Comparison of ENCODE assay signal across 27 cellular contexts in the genomic region with DNA sequence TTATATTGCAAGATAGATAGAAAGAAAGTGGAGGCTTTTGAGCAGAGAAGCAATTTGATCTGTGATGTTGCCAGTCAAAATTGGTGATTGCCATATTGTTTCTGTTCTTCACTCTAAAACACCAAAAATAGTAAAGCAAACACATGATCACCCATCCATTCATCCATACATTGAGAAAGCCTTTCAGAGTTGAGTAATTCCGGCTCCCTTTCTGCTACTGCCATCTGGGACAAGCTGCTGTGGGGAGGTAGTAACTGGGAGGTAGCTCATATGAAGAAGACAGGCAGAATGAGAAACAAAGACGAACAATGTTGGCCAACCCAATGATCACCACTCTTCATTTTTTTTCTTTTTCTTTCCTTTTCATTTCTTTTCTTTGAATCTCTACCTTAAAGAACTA. TPM values are rescaled to one million over a fixed set of nuclear protein-coding genes. Genes with fewer than 3 reads are reported as not detected.
DNase-seq lines count a peak whose midpoint lies in the region; ATAC-seq, FAIRE-seq and TF ChIP-seq lines count a peak whose summit lies in the region.
"Had no signal": no experiment of that assay in that cellular context is flagged by ENCODE, and none has a peak within 500 bp of the region (broad histone marks: within the 10 kb centered on the region; RNA-seq: fewer than 3 reads in every experiment).

No MANE protein-coding gene starts in this region.

- H4K20me1 ChIP-seq in GM12878 (ENCODE audit: control insufficient read depth, insufficient read depth), result no peaks in the 10 kb centered on the region

- no peak for TF ChIP-seq RAD21 in GM12878 (IDR thresholded peaks at IDR 0.05; ENCODE audit: insufficient read depth, low read depth, low read length)

- no peaks in the 10 kb centered on the region for H3K36me3 ChIP-seq in CD4-positive, CD25-positive, alpha-beta regulatory T cell (ENCODE audit: control insufficient read depth, insufficient read depth, low read length)
- no peaks in the 10 kb centered on the region for H3K36me3 ChIP-seq in GM12878 (ENCODE audit: control insufficient read depth in 2 of 2, insufficient read depth in 2 of 2, low read length in 1 of 2)
- no peaks in the 10 kb centered on the region for H3K36me3 ChIP-seq in Peyer's patch

- CTCF ChIA-PET in GM12878 (lab: Yijun Ruan, JAX), result interaction anchor here (0.6 to 6.5 kb wide), 4 partner anchors 17 to 102 kb away, joined by 3 to 73 read pairs (median 6); no protein-coding TSS in a partner anchor

- H3K9me3 Mint-ChIP-seq in CD4-positive, CD25-positive, alpha-beta regulatory T cell, result no peaks in the 10 kb centered on the region

- no peak for TF ChIP-seq EP300 in GM12878 (IDR thresholded peaks at IDR 0.05; ENCODE audit: borderline replicate concordance in 1 of 2, control insufficient read depth in 1 of 2, low read depth in 2 of 2, low read length in 2 of 2)

- H3K27me3 Mint-ChIP-seq in CD4-positive, CD25-positive, alpha-beta regulatory T cell, result no peaks in the 10 kb centered on the region

- H3K79me2 ChIP-seq in GM12878 (ENCODE audit: control insufficient read depth, insufficient read depth, low read length), result no peaks in the 10 kb centered on the region

- in situ Hi-C loops in GM12878 (cut with MboI), result no loop called here

- H3K27ac Mint-ChIP-seq in CD4-positive, CD25-positive, alpha-beta regulatory T cell, result peak overlapping the region in 2 of 3 donors; percentile 82 to 94
- H3K27ac Mint-ChIP-seq: CD14-positive monocyte; T-helper 1 cell treated with Interleukin-12 subunit alpha and Interleukin-12 subunit beta and Interleukin-4 antibody, amounts not matched to agents 30 μg/mL and 1 μg/mL, for 36 hours had no signal

- H3K4me2 ChIP-seq in GM12878 (ENCODE audit: control insufficient read depth, insufficient read depth), result no peak overlapping the region
- H3K4me2 ChIP-seq: A549, PC-9 had no signal

- peak overlapping the region; percentile 6 for H2AFZ ChIP-seq in GM12878 (ENCODE audit: control insufficient read depth, low read depth, low read length)
- H2AFZ ChIP-seq: PC-9 had no signal

- H3K27ac ChIP-seq in CD4-positive, CD25-positive, alpha-beta regulatory T cell (ENCODE audit: insufficient read depth, low read length, poor library complexity, severe bottlenecking), result no peak overlapping the region
- H3K27ac ChIP-seq in GM12878 (ENCODE audit: control insufficient read depth, insufficient read depth), result no peak overlapping the region
- H3K27ac ChIP-seq in Peyer's patch, result no peak overlapping the region
- H3K27ac ChIP-seq: A549, PC-9, RWPE1 had no signal

- no peak for DNase-seq in CD4-positive, CD25-positive, alpha-beta regulatory T cell
- DNase-seq in GM12865 (ENCODE audit: low read depth) (peak; percentile 55), GM12878 (ENCODE audit: low read depth, low spot score) (no peak), RKO (ENCODE audit: low spot score) (no peak), iPS-NIHi11 (ENCODE audit: low spot score) (no peak), SW 1271 (lab: John Stamatoyannopoulos, UW) (no peak), Peyer's patch (no peak)
- DNase-seq: GOT3, HCEC 1CT, Karpas-422, NCI-H1092 treated with DMSO at 0.1 percent for 48 hours, NCI-H1436, NCI-H187, NCI-H2081 treated with DMSO at 0.1 percent for 48 hours, NCI-H446, NCI-H524 treated with DMSO at 0.1 percent for 48 hours, NCI-H774, PC-9, SHP77 treated with DMSO at 0.1 percent for 48 hours, T-helper 9 cell had no signal

- H3K4me1 Mint-ChIP-seq in CD4-positive, CD25-positive, alpha-beta regulatory T cell, result peaks cover 14 to 60% (median 36%) of the 10 kb centered on the region in 4 donors

- no peak for ATAC-seq in CD4-positive, CD25-positive, alpha-beta regulatory T cell (ENCODE audit: low read depth in 2 of 2)
- ATAC-seq in HG02610 (IDR thresholded peaks at IDR 0.05; ENCODE audit: unreplicated experiment), result peak; percentile 66
- ATAC-seq in GM12878, result no peak
- ATAC-seq: A549 had no signal

- H3K27me3 ChIP-seq in CD4-positive, CD25-positive, alpha-beta regulatory T cell (ENCODE audit: control insufficient read depth, insufficient read depth, low read length), result no peaks in the 10 kb centered on the region
- H3K27me3 ChIP-seq in GM12878 (replicated peaks in 1 of 2; ENCODE audit: control insufficient read depth in 2 of 2, insufficient read depth in 2 of 2, low read length in 1 of 2), result no peaks in the 10 kb centered on the region
- H3K27me3 ChIP-seq in Peyer's patch, result no peaks in the 10 kb centered on the region

- H3K9ac ChIP-seq in GM12878 (ENCODE audit: control insufficient read depth, insufficient read depth, low read length), result no peak overlapping the region

- H3K4me3 Mint-ChIP-seq in CD4-positive, CD25-positive, alpha-beta regulatory T cell, result no peak overlapping the region
- H3K4me3 Mint-ChIP-seq: CD14-positive monocyte; T-helper 1 cell treated with Interleukin-12 subunit alpha and Interleukin-12 subunit beta and Interleukin-4 antibody, amounts not matched to agents 30 μg/mL and 1 μg/mL, for 36 hours had no signal

- FAIRE-seq in GM12878 (lab: Jason Lieb, UNC), result no peak
- FAIRE-seq: A549, D721Med, GM18507 had no signal

- TF ChIP-seq CTCF in GM12865 (IDR thresholded peaks at IDR 0.05; ENCODE audit: insufficient read depth, low read depth, low read length, missing control alignments) (no peak), GM12878 (IDR thresholded peaks at IDR 0.05 in 2 of 3, conservative IDR thresholded peaks at IDR 0.05 in 1 of 3; ENCODE audit: control insufficient read depth in 2 of 3, extremely low read depth in 1 of 3, insufficient read depth in 1 of 3, low read depth in 3 of 3, low read length in 3 of 3) (no peak), Peyer's patch (IDR thresholded peaks at IDR 0.05) (no peak)

- TF ChIP-seq POLR2A in GM12878 (IDR thresholded peaks at IDR 0.05; ENCODE audit: low read depth, low read length) (no peak), Peyer's patch (IDR thresholded peaks at IDR 0.05) (no peak)

- no peak overlapping the region for H3K4me3 ChIP-seq in CD4-positive, CD25-positive, alpha-beta regulatory T cell (ENCODE audit: low read depth, low read length)
- H3K4me3 ChIP-seq in GM12865 (ENCODE audit: low read depth, low read length) (no peak overlapping the region), GM12878 (no peak overlapping the region), Peyer's patch (no peak overlapping the region)
- H3K4me3 ChIP-seq: A549, PC-9 had no signal

- BruUV-seq in GM12878 (replicated peaks; lab: Mats Ljungman, UMichigan), result no TSS peak

- peaks cover 29% of the 10 kb centered on the region for H3K4me1 ChIP-seq in CD4-positive, CD25-positive, alpha-beta regulatory T cell (ENCODE audit: control insufficient read depth, insufficient read depth, low read length, poor library complexity, severe bottlenecking)
- H3K4me1 ChIP-seq in GM12878 (ENCODE audit: control insufficient read depth, insufficient read depth, low read length) (peaks cover 3% of the 10 kb centered on the region), Peyer's patch (no peaks in the 10 kb centered on the region)
- H3K4me1 ChIP-seq: A549 had no signal

- RAD21 ChIA-PET in GM12878 (lab: Charles Lee; ENCODE audit: unreplicated experiment), result interaction anchor here (0.8 to 6.3 kb wide), 3 partner anchors 19 to 217 kb away, joined by 3 to 49 read pairs (median 4); no protein-coding TSS in a partner anchor

- intact Hi-C loops in GM12878 (cut with micrococcal nuclease; ENCODE audit: unreplicated experiment), result no loop called here

- no peaks in the 10 kb centered on the region for H3K9me3 ChIP-seq in CD4-positive, CD25-positive, alpha-beta regulatory T cell (ENCODE audit: control insufficient read depth in 2 of 2, low read length in 2 of 2)
- no peaks in the 10 kb centered on the region for H3K9me3 ChIP-seq in GM12878 (replicated peaks; ENCODE audit: control insufficient read depth, insufficient read depth, low read length)
- no peaks in the 10 kb centered on the region for H3K9me3 ChIP-seq in Peyer's patch
- H3K9me3 ChIP-seq: A549 had no signal

- SMC1A ChIA-PET in GM12878 (lab: Charles Lee; ENCODE audit: uncharacterized antibody, unreplicated experiment), result interaction anchor here (0.8 to 4.7 kb wide), 13 partner anchors 9 to 83 kb away, joined by 3 to 19 read pairs (median 4); no protein-coding TSS in a partner anchor

- peaks cover 5% of the 10 kb centered on the region for H3K36me3 Mint-ChIP-seq in CD4-positive, CD25-positive, alpha-beta regulatory T cell
- H3K36me3 Mint-ChIP-seq: CD14-positive monocyte had no signal

- POLR2A ChIA-PET in GM12878 (lab: Charles Lee), result interaction anchor here (0.6 to 2.5 kb wide), 4 partner anchors 9 to 103 kb away, joined by 3 to 8 read pairs (median 5); no protein-coding TSS in a partner anchor

- WGBS in GM12878 (ENCODE audit: insufficient coverage, insufficient replicate concordance, low lambda C conversion rate, missing lambda C conversion rate), result 24% methylated on average over 2 of the region's 2 CpGs

TF ChIP-seq in GM12878, 131 proteins besides CTCF, POLR2A, EP300 and RAD21 (continues in another document):
- TF ChIP-seq EED (IDR thresholded peaks at IDR 0.05; ENCODE audit: low read depth), result no peak
- no peak for TF ChIP-seq EGR1 (IDR thresholded peaks at IDR 0.05; ENCODE audit: borderline replicate concordance in 1 of 2, low read depth in 2 of 2, low read length in 2 of 2)
- TF ChIP-seq POU2F2 (IDR thresholded peaks at IDR 0.05; ENCODE audit: borderline replicate concordance, low read depth, low read length), result no peak
- TF ChIP-seq NFIC (IDR thresholded peaks at IDR 0.05; ENCODE audit: low read depth, low read length), result no peak
- peak; percentile 70; the same call in 1 of the 2 replicates for TF ChIP-seq TCF3 (IDR thresholded peaks at IDR 0.05; ENCODE audit: borderline replicate concordance, insufficient read depth, low read depth, low read length)

RNA-seq across cellular contexts. Expression of a gene that starts 51.1 kb away (rescaled TPM):
- total RNA-seq in CD4-positive, CD25-positive, alpha-beta regulatory T cell, result 109 TPM
- polyA plus RNA-seq in CD4-positive, CD25-positive, alpha-beta regulatory T cell, result 10 to 100 TPM; 49.4 to 66.8 (median 61.8) TPM
- 177 and 182 TPM in 2 replicates for total RNA-seq in GM12878 (2013; cell fraction: nucleolus; rRNA removed)
- 67.9 and 90.2 TPM in 2 replicates for total RNA-seq in GM12878 (2014; rRNA removed)
- 85.9 and 93.6 TPM in 2 replicates for total RNA-seq in GM12878 (2014; rRNA removed; fragmentation: Illumina TruSeq; extraction: Trizol)
- total RNA-seq in GM12878 (2021), result 68.1 and 79.1 TPM in 2 replicates
- polyA plus RNA-seq in GM12878 (2011; ENCODE audit: low read depth), result 74.4 TPM
- polyA plus RNA-seq in GM12878 (2011; rRNA removed), result 106 and 146 TPM in 2 replicates
- polyA plus RNA-seq in GM12878 (2011; cell fraction: cytosol; rRNA removed), result 36.2 and 41.1 TPM in 2 replicates
- polyA plus RNA-seq in GM12878 (2011; cell fraction: nucleus; rRNA removed), result 53.7 and 60.6 TPM in 2 replicates
- 51.2 and 61.3 TPM in 2 replicates for polyA plus RNA-seq in GM12878 (2012)
- polyA plus RNA-seq in GM12878 (2014; fragmentation: Illumina TruSeq; extraction: Trizol), result 74.0 and 96.1 TPM in 2 replicates
- polyA plus RNA-seq in GM12878 (2014; fragmentation: Nextera tagmentation; extraction: Ambion mirVana), result 10 to 100 TPM; 58.7 to 83.6 TPM
- 53.4 and 71.1 TPM in 2 replicates for polyA plus RNA-seq in GM12878 (2014; rRNA removed)
- 100 to 1,000 TPM; 132 to 142 TPM for polyA plus RNA-seq in GM12878 (2016; fragmentation: Nextera tagmentation; extraction: Ambion mirVana)
- polyA minus RNA-seq in GM12878 (2011; rRNA and poly(A)+ RNA removed), result 92.4 and 120 TPM in 2 replicates
- polyA minus RNA-seq in GM12878 (2011; cell fraction: cytosol; rRNA and poly(A)+ RNA removed), result 40.5 and 42.4 TPM in 2 replicates
- polyA minus RNA-seq in GM12878 (2011; cell fraction: nucleus; rRNA and poly(A)+ RNA removed), result 58.0 and 75.3 TPM in 2 replicates
- 10 to 100 TPM; 25.2 to 94.1 (median 37.5) TPM for total RNA-seq in Peyer's patch
